ENCODE assay signal across 10 cellular contexts in the genomic region with DNA sequence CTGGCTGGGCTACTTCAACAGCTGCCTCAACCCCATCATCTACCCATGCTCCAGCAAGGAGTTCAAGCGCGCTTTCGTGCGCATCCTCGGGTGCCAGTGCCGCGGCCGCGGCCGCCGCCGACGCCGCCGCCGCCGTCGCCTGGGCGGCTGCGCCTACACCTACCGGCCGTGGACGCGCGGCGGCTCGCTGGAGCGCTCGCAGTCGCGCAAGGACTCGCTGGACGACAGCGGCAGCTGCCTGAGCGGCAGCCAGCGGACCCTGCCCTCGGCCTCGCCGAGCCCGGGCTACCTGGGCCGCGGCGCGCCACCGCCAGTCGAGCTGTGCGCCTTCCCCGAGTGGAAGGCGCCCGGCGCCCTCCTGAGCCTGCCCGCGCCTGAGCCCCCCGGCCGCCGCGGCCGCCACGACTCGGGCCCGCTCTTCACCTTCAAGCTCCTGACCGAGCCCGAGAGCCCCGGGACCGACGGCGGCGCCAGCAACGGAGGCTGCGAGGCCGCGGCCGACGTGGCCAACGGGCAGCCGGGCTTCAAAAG. TPM values are rescaled to one million over a fixed set of nuclear protein-coding genes. Genes with fewer than 3 reads are reported as not detected.
A peak's percentile ranks its signal among the peaks of the same experiment; 100 is the strongest.
DNase-seq lines count a peak whose midpoint lies in the region; ATAC-seq and TF ChIP-seq lines count a peak whose summit lies in the region.
"Had no signal": no experiment of that assay in that cellular context is flagged by ENCODE, and none has a peak within 500 bp of the region (broad histone marks: within the 10 kb centered on the region; RNA-seq: fewer than 3 reads in every experiment).

No MANE protein-coding gene starts in this region.

- TF ChIP-seq CTCF in coronary artery (IDR thresholded peaks at IDR 0.05) (no peak), stomach (IDR thresholded peaks at IDR 0.05) (no peak), GM10266 (IDR thresholded peaks at IDR 0.05; ENCODE audit: control insufficient read depth, insufficient read depth, low read depth, missing control alignments) (no peak)

- H3K36me3 ChIP-seq in stomach, result no peaks in the 10 kb centered on the region
- H3K36me3 ChIP-seq: neutrophil, SJCRH30 had no signal

- ATAC-seq in left colon, result peak; percentile 81
- no peak for ATAC-seq in HG03565 (IDR thresholded peaks at IDR 0.05; ENCODE audit: unreplicated experiment)

- peaks cover 4 to 67% (median 29%) of the 10 kb centered on the region in 3 donors for H3K27me3 ChIP-seq in stomach
- H3K27me3 ChIP-seq: SJCRH30 had no signal

- no peak for TF ChIP-seq EP300 in stomach (IDR thresholded peaks at IDR 0.05)

- H3K4me3 ChIP-seq in coronary artery (peak overlapping the region; percentile 74), stomach (peak overlapping the region; percentile 30 to 49 (median 39))
- H3K4me3 ChIP-seq: SJCRH30 had no signal

- no peaks in the 10 kb centered on the region for H3K9me3 ChIP-seq in stomach
- H3K9me3 ChIP-seq: neutrophil, SJCRH30 had no signal

- TF ChIP-seq POLR2A in stomach (IDR thresholded peaks at IDR 0.05), result no peak

- peaks cover 5 to 14% (median 10%) of the 10 kb centered on the region in 4 donors for H3K4me1 ChIP-seq in stomach

- WGBS in stomach, 5 donors, result 1 to 10% (median 2%) methylated on average over 22 to 76 of the region's 76 CpGs

- peak; percentile 14 for DNase-seq in NCI-H2227 (lab: John Stamatoyannopoulos, UW; ENCODE audit: unreplicated experiment)
- no peak for DNase-seq in NCI-H2227 treated with DMSO at 0.1 percent for 48 hours (lab: John Stamatoyannopoulos, UW)
- no peak for DNase-seq in coronary artery (ENCODE audit: low spot score)
- peak in 1 of 2 donors; percentile 30 for DNase-seq in left colon
- DNase-seq in stomach, result no peak
- no peak for DNase-seq in GM10266 (ENCODE audit: extremely low spot score)
- no peak for DNase-seq in LoVo (ENCODE audit: low spot score)
- DNase-seq: SJCRH30 had no signal

- intact Hi-C loops in left colon (cut with DNase I, micrococcal nuclease), result no loop called here
- intact Hi-C loops in stomach (cut with DNase I; ENCODE audit: low total_unique reads), result no loop called here

- no peak overlapping the region for H3K27ac ChIP-seq in coronary artery
- no peak overlapping the region for H3K27ac ChIP-seq in stomach
- H3K27ac ChIP-seq: neutrophil, SJCRH30 had no signal

RNA-seq across cellular contexts. Expression of a gene that starts 36.9 kb away (rescaled TPM):
- 10 to 100 TPM; 40.2 to 41.7 TPM for total RNA-seq in left colon
- total RNA-seq in stomach, result 10 to 100 TPM in 4 of 5 donors, 1 to 10 TPM in 1; 2.3 to 50.0 (median 13.3) TPM
- polyA plus RNA-seq in stomach, result 10 to 100 TPM; 31.3 to 48.9 (median 44.5) TPM

RNA-seq across cellular contexts. Expression of a gene that starts 55.7 kb away (rescaled TPM):
- 1 to 10 TPM; 1.1 to 2.5 TPM for total RNA-seq in left colon
- 1 to 10 TPM in 1 of 5 donors, under 1 TPM in 2, not detected in 2; 0.18 to 9.3 (median 0.45) TPM for total RNA-seq in stomach
- polyA plus RNA-seq in stomach, result under 1 TPM in 2 of 3 donors, not detected in 1; 0.18 to 0.25 TPM
- total RNA-seq: SJCRH30 had no signal
